ENCODE assay signal across 36 cellular contexts in genomic region chr9:128399851-128400250, GRCh38.
"Had no signal": no experiment of that assay in that cellular context is flagged by ENCODE, and none has a peak within 500 bp of the region (broad histone marks: within the 10 kb centered on the region; RNA-seq: fewer than 3 reads in every experiment).

No MANE protein-coding gene starts in this region.

- H3K9ac ChIP-seq: KMS-11 had no signal

- DNase-seq: activated CD4-positive, alpha-beta memory T cell treated with anti-CD3 and anti-CD28 coated beads, Interleukin-2, amount 10 ng/mL, durations not matched to agents 7 days and 5 days; activated CD4-positive, alpha-beta T cell treated with anti-CD3 and anti-CD28 coated beads for 1 hour; activated CD4-positive, alpha-beta T cell treated with anti-CD3 and anti-CD28 coated beads for 48 hours; activated CD4-positive, CD25-positive, alpha-beta regulatory T cell; activated effector memory CD4-positive, alpha-beta T cell treated with anti-CD3 and anti-CD28 coated beads, Interleukin-2, amount 50 U/mL, for 16 hours; activated naive CD4-positive, alpha-beta T cell; activated naive CD4-positive, alpha-beta T cell treated with anti-CD3 and anti-CD28 coated beads, Interleukin-2, amount 50 U/mL, for 16 hours; activated naive CD8-positive, alpha-beta T cell treated with anti-CD3 and anti-CD28 coated beads for 36 hours; activated T-cell treated with anti-CD3 and anti-CD28 coated beads, Interleukin-2, amount 50 U/mL, for 1 hour; activated T-cell treated with anti-CD3 and anti-CD28 coated beads, Interleukin-2, amount 50 U/mL, for 72 hours; amniotic stem cell; body of pancreas; NCI-H1092 treated with DMSO at 0.1 percent for 48 hours; NCI-H1417; NCI-H146; NCI-H187; NCI-H2029 treated with DMSO at 0.1 percent for 48 hours; NCI-H2107; NCI-H2171; NCI-H510A; NCI-H526; NCI-H748 treated with DMSO at 0.1 percent for 48 hours; NK-92 treated with Interleukin-12 subunit alpha and Interleukin-12 subunit beta, amount 100 ng/mL, for 24 hours; PC-3; Peyer's patch; SIG-M5; SW 1271; T-helper 1 cell; T-helper 2 cell; T1000; WERI-Rb-1 had no signal

- H3K27me3 ChIP-seq: body of pancreas, breast epithelium, Peyer's patch had no signal

- H3K4me2 ChIP-seq: KMS-11 had no signal

- H3K9me3 Mint-ChIP-seq: activated CD4-positive, alpha-beta memory T cell treated with anti-CD3 and anti-CD28 coated beads, Interleukin-2, amount 10 ng/mL, durations not matched to agents 7 days and 5 days; activated naive CD8-positive, alpha-beta T cell treated with anti-CD3 and anti-CD28 coated beads for 36 hours; activated T-cell treated with anti-CD3 and anti-CD28 coated beads, Interleukin-2, amount 50 U/mL, for 72 hours; activated T-helper 17 cell treated with anti-CD3 and anti-CD28 coated beads, Interleukin-2, amount 50 U/mL, for 72 hours had no signal

- H3K27ac ChIP-seq: body of pancreas, breast epithelium, KMS-11, Peyer's patch, WERI-Rb-1 had no signal

- H3K4me1 ChIP-seq: breast epithelium, Peyer's patch had no signal

- H3K4me3 Mint-ChIP-seq: activated CD4-positive, alpha-beta memory T cell treated with anti-CD3 and anti-CD28 coated beads, Interleukin-2, amount 10 ng/mL, durations not matched to agents 7 days and 5 days; activated naive CD8-positive, alpha-beta T cell treated with anti-CD3 and anti-CD28 coated beads for 36 hours; activated T-cell treated with anti-CD3 and anti-CD28 coated beads, Interleukin-2, amount 50 U/mL, for 72 hours; activated T-helper 17 cell treated with anti-CD3 and anti-CD28 coated beads, Interleukin-2, amount 50 U/mL, for 72 hours had no signal

- H3K36me3 Mint-ChIP-seq: activated naive CD8-positive, alpha-beta T cell treated with anti-CD3 and anti-CD28 coated beads for 36 hours had no signal

- H3K9me3 ChIP-seq: body of pancreas, breast epithelium, Peyer's patch had no signal

- ATAC-seq: activated T-cell treated with anti-CD3 and anti-CD28 coated beads, Interleukin-2, amount 50 U/mL, for 72 hours; activated T-helper 17 cell treated with anti-CD3 and anti-CD28 coated beads, Interleukin-2, amount 50 U/mL, for 72 hours; body of pancreas; PC-3; Right ventricle myocardium inferior had no signal

- FAIRE-seq: astrocyte had no signal

- H3K4me3 ChIP-seq: body of pancreas, breast epithelium, Peyer's patch had no signal

- H3K36me3 ChIP-seq: breast epithelium, Peyer's patch, WERI-Rb-1 had no signal

- H3K4me1 Mint-ChIP-seq: activated CD4-positive, alpha-beta memory T cell treated with anti-CD3 and anti-CD28 coated beads, Interleukin-2, amount 10 ng/mL, durations not matched to agents 7 days and 5 days; activated T-helper 17 cell treated with anti-CD3 and anti-CD28 coated beads, Interleukin-2, amount 50 U/mL, for 72 hours had no signal

- H3K27ac Mint-ChIP-seq: activated CD4-positive, alpha-beta memory T cell treated with anti-CD3 and anti-CD28 coated beads, Interleukin-2, amount 10 ng/mL, durations not matched to agents 7 days and 5 days; activated naive CD8-positive, alpha-beta T cell treated with anti-CD3 and anti-CD28 coated beads for 36 hours; activated T-cell treated with anti-CD3 and anti-CD28 coated beads, Interleukin-2, amount 50 U/mL, for 72 hours; activated T-helper 17 cell treated with anti-CD3 and anti-CD28 coated beads, Interleukin-2, amount 50 U/mL, for 72 hours had no signal
